ENCODE assay signal across 7 cellular contexts in the genomic region with DNA sequence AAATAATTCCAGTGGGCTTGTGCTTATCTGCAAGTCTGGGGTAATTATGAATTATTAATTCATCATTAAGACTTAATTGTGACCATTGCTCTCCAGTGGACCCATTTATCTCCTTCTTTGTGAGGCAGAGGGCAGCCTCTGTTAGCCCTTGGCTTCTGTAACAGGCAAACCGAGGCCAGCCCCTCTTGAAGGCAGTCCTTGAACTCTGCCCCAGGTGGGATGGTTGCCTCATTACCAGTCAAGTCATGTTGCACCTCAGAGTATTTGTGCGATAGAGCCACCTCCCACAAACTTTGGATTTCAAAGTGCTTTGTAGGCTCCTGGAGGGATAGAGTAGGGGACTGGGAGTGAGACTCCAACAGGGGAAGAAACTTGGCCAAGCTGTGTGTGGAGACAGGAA.
DNase-seq lines count a peak whose midpoint lies in the region; ATAC-seq, FAIRE-seq and TF ChIP-seq lines count a peak whose summit lies in the region.
"Not testable (repeated sequence)": the region's sequence is repeated elsewhere in the genome, so short reads cannot be mapped to it uniquely, and the experiment has no call there.

No MANE protein-coding gene starts in this region.

- not testable (repeated sequence) for TF ChIP-seq CTCF in GM10248 (IDR thresholded peaks at IDR 0.05; ENCODE audit: control extremely low read depth, extremely low read depth, low read depth, missing control alignments); HepG2 (CRISPR knock-in tag; IDR thresholded peaks at IDR 0.05); nephron (IDR thresholded peaks at IDR 0.05; ENCODE audit: unreplicated experiment in 3 of 3); progenitor cell of endocrine pancreas (IDR thresholded peaks at IDR 0.05; ENCODE audit: unreplicated experiment)

- not testable (repeated sequence) for TF ChIP-seq POLR2A in HepG2 (IDR thresholded peaks at IDR 0.05; ENCODE audit: insufficient read depth in 1 of 2, low read depth in 2 of 2, low read length in 2 of 2)

- H3K27me3 ChIP-seq in Karpas-422 (ENCODE audit: low read length); HepG2 (ENCODE audit: control insufficient read depth in 1 of 2, insufficient read depth in 2 of 2, low read length in 2 of 2): not testable (repeated sequence)

- FAIRE-seq in HepG2 (lab: Jason Lieb, UNC): not testable (repeated sequence)

- not testable (repeated sequence) for H3K9me3 Mint-ChIP-seq in nephron; progenitor cell of endocrine pancreas (ENCODE audit: low read depth)

- not testable (repeated sequence) for H3K4me3 ChIP-seq in Karpas-422 (ENCODE audit: low read length); HepG2 (replicated peaks in 1 of 3; ENCODE audit: insufficient read depth in 1 of 3, low read depth in 2 of 3, low read length in 3 of 3)

- not testable (repeated sequence) for H3K36me3 Mint-ChIP-seq in nephron (ENCODE audit: low read depth); progenitor cell of endocrine pancreas (ENCODE audit: insufficient read depth)

- H3K27ac Mint-ChIP-seq in nephron (peak overlapping the region; percentile 44 to 89 (median 84)), progenitor cell of endocrine pancreas (peak overlapping the region; percentile 56)

- H3K4me2 ChIP-seq in Karpas-422 (ENCODE audit: low read depth, low read length, poor library complexity, severe bottlenecking); HepG2 (ENCODE audit: low read depth, low read length): not testable (repeated sequence)

- H3K9me2 ChIP-seq in Karpas-422 (replicated peaks; ENCODE audit: insufficient read depth, low read length): not testable (repeated sequence)

- POLR2A ChIA-PET in GM10248 (lab: Yijun Ruan, JAX); HepG2 (lab: Yijun Ruan, JAX): not testable (repeated sequence)

- not testable (repeated sequence) for TF ChIP-seq RAD21 in HepG2 (CRISPR knock-in tag; IDR thresholded peaks at IDR 0.05)

- not testable (repeated sequence) for H3K27ac ChIP-seq in Karpas-422 (ENCODE audit: low read length); HepG2 (ENCODE audit: extremely low read length, insufficient read depth, low read length)

- H2AFZ ChIP-seq in Karpas-422 (ENCODE audit: low read length); HepG2 (ENCODE audit: low read length): not testable (repeated sequence)

- 51% methylated on average over 2 of the region's 2 CpGs for WGBS in HepG2 (ENCODE audit: low lambda C conversion rate)

- not testable (repeated sequence) for H3K36me3 ChIP-seq in Karpas-422 (ENCODE audit: insufficient read depth, low read length); HepG2 (replicated peaks in 1 of 2; ENCODE audit: control insufficient read depth in 1 of 2, insufficient read depth in 2 of 2, low read length in 2 of 2)

- H3K4me1 Mint-ChIP-seq in nephron (peaks cover 42% of the 10 kb centered on the region), progenitor cell of endocrine pancreas (ENCODE audit: low read depth) (peaks cover 29% of the 10 kb centered on the region)

- intact Hi-C loops in Right ventricle myocardium inferior (cut with DNase I); HepG2 (cut with micrococcal nuclease; ENCODE audit: unreplicated experiment): not testable (repeated sequence)

- CTCF ChIA-PET in GM10248 (lab: Yijun Ruan, JAX); HepG2 (lab: Yijun Ruan, JAX; ENCODE audit: low intra/inter-chr PET ratio, low total read pairs): not testable (repeated sequence)

- DNase-seq in GM10248 (ENCODE audit: extremely low spot score) (peak; percentile 1), Karpas-422 (peak; percentile 17), epidermal melanocyte (ENCODE audit: insufficient read length, low spot score) (peak; percentile 5), Right ventricle myocardium inferior (ENCODE audit: missing footprints) (peak; percentile 32)
- DNase-seq in HepG2 (ENCODE audit: low spot score); progenitor cell of endocrine pancreas (ENCODE audit: low spot score, unreplicated experiment): not testable (repeated sequence)

- not testable (repeated sequence) for H3K4me3 Mint-ChIP-seq in nephron; progenitor cell of endocrine pancreas (ENCODE audit: low read depth)

- not testable (repeated sequence) for BruUV-seq in HepG2 (replicated peaks; lab: Mats Ljungman, UMichigan)

- not testable (repeated sequence) for H3K9me3 ChIP-seq in Karpas-422 (ENCODE audit: low read length); HepG2 (ENCODE audit: low read length)

- not testable (repeated sequence) for H3K27me3 Mint-ChIP-seq in nephron (ENCODE audit: low read depth); progenitor cell of endocrine pancreas

- H3K9ac ChIP-seq in Karpas-422 (ENCODE audit: low read length); HepG2 (ENCODE audit: insufficient read depth, low read depth, low read length): not testable (repeated sequence)

- H3K4me1 ChIP-seq in Karpas-422 (ENCODE audit: low read length): not testable (repeated sequence)
- peaks cover 13% of the 10 kb centered on the region; the same call in 1 of the 2 replicates for H3K4me1 ChIP-seq in HepG2 (ENCODE audit: insufficient read depth, low read length)

- ATAC-seq in Right ventricle myocardium inferior, HepG2: not testable (repeated sequence)

- not testable (repeated sequence) for TF ChIP-seq EP300 in HepG2 (IDR thresholded peaks at IDR 0.05; ENCODE audit: low read depth in 2 of 2, low read length in 2 of 2); HepG2 (CRISPR knock-in tag; IDR thresholded peaks at IDR 0.05; ENCODE audit: borderline replicate concordance)

- not testable (repeated sequence) for H4K20me1 ChIP-seq in Karpas-422 (ENCODE audit: insufficient read depth, low read depth, low read length); HepG2 (ENCODE audit: insufficient read depth, low read length)

- not testable (repeated sequence) for H3K79me2 ChIP-seq in Karpas-422 (ENCODE audit: low read length); HepG2 (ENCODE audit: insufficient read depth, low read length)

- in situ Hi-C loops in HepG2 (cut with HindIII; ENCODE audit: extremely low pct_ligation_motif_present, low pct_unique_long_range_greater_than_20kb): not testable (repeated sequence)

TF ChIP-seq in HepG2, 621 proteins besides CTCF, POLR2A, EP300 and RAD21:
- TF ChIP-seq ZNF629 (CRISPR knock-in tag; conservative IDR thresholded peaks at IDR 0.05) (0 out of 2 replicates have a peak, but pooled peaks have one; percentile 36), HNF4A (CRISPR knock-in tag; IDR thresholded peaks at IDR 0.05) (peak; percentile 18; the same call in 1 of the 2 replicates), ZNF12 (CRISPR knock-in tag; IDR thresholded peaks at IDR 0.05) (peak; percentile 97)
TF ChIP-seq in HepG2: peak in this region for 3; not testable (repeated sequence) for 618.
